ENCODE assay signal across 25 cellular contexts in genomic region chr11:85658180-85658579, GRCh38. TPM values are rescaled to one million over a fixed set of nuclear protein-coding genes. Genes with fewer than 3 reads are reported as not detected.
DNase-seq lines count a peak whose midpoint lies in the region; ATAC-seq and TF ChIP-seq lines count a peak whose summit lies in the region.
"Had no signal": no experiment of that assay in that cellular context is flagged by ENCODE, and none has a peak within 500 bp of the region (broad histone marks: within the 10 kb centered on the region; RNA-seq: fewer than 3 reads in every experiment).

No MANE protein-coding gene starts in this region.

- ATAC-seq in GM18907 (IDR thresholded peaks at IDR 0.05; ENCODE audit: unreplicated experiment): no peak
- ATAC-seq: A549, PC-3, Right ventricle myocardium inferior had no signal

- DNase-seq in activated naive CD8-positive, alpha-beta T cell treated with anti-CD3 and anti-CD28 coated beads for 36 hours: no peak
- DNase-seq in SK-N-MC (ENCODE audit: low read depth, low spot score): no peak
- peak; percentile 17 for DNase-seq in fibroblast of the aortic adventitia (ENCODE audit: low read depth)
- DNase-seq in trophoblast cell: no peak
- no peak for DNase-seq in KBM-7
- DNase-seq: AML-193; Caco-2; CD4-positive, alpha-beta T cell; GOT3; HCEC 1CT; KG1; NCI-H1048; NCI-H1436; NCI-H187; NCI-H2081 treated with DMSO at 0.1 percent for 48 hours; NCI-H524; NCI-H748 treated with DMSO at 0.1 percent for 48 hours; PC-3; SJCRH30 had no signal

- no peak overlapping the region for H2AK5ac ChIP-seq in trophoblast cell (ENCODE audit: low read length)

- H3K27ac ChIP-seq in SK-N-MC (no peak overlapping the region), trophoblast cell (ENCODE audit: low read depth, low read length) (no peak overlapping the region)
- H3K27ac ChIP-seq: A549; BLaER1 treated with 17β-estradiol and CSF1 and Interleukin-3, amounts not matched to agents 10 nM and 100 nM; SJCRH30 had no signal

- H3K36me3 Mint-ChIP-seq in activated naive CD8-positive, alpha-beta T cell: peaks cover 10% of the 10 kb centered on the region
- H3K36me3 Mint-ChIP-seq in activated naive CD8-positive, alpha-beta T cell treated with anti-CD3 and anti-CD28 coated beads for 36 hours: peaks cover 38% of the 10 kb centered on the region

- no peak overlapping the region for H3K18ac ChIP-seq in trophoblast cell (ENCODE audit: low read length)

- peaks cover 3% of the 10 kb centered on the region for H3K79me2 ChIP-seq in trophoblast cell (ENCODE audit: control insufficient read depth, insufficient read depth, low read length, poor library complexity)

- H3K9ac ChIP-seq in SK-N-MC (ENCODE audit: insufficient read length): peak overlapping the region; percentile 39
- H3K9ac ChIP-seq in trophoblast cell (ENCODE audit: low read length): no peak overlapping the region

- no peaks in the 10 kb centered on the region for H3K27me3 ChIP-seq in trophoblast cell (ENCODE audit: insufficient read depth, low read length)
- H3K27me3 ChIP-seq: BLaER1 treated with 17β-estradiol and CSF1 and Interleukin-3, amounts not matched to agents 10 nM and 100 nM; SJCRH30 had no signal

- H3K4ac ChIP-seq in trophoblast cell (ENCODE audit: low read depth, low read length): no peak overlapping the region

- H3K14ac ChIP-seq in trophoblast cell (ENCODE audit: low read length): no peak overlapping the region

- H3K27me3 Mint-ChIP-seq in activated naive CD8-positive, alpha-beta T cell: no peaks in the 10 kb centered on the region
- no peaks in the 10 kb centered on the region for H3K27me3 Mint-ChIP-seq in activated naive CD8-positive, alpha-beta T cell treated with anti-CD3 and anti-CD28 coated beads for 36 hours
- H3K27me3 Mint-ChIP-seq: CD4-positive, alpha-beta T cell had no signal

- H2BK5ac ChIP-seq in trophoblast cell (ENCODE audit: low read depth, low read length, poor library complexity): no peak overlapping the region

- H4K12ac ChIP-seq in trophoblast cell (ENCODE audit: low read depth, low read length): no peak overlapping the region

- no peak overlapping the region for H3K4me2 ChIP-seq in trophoblast cell (ENCODE audit: low read length)

- H4K91ac ChIP-seq in trophoblast cell (ENCODE audit: low read depth, low read length): no peak overlapping the region

- no peak overlapping the region for H2BK120ac ChIP-seq in trophoblast cell (ENCODE audit: insufficient read depth, low read length, poor library complexity)

- H3K4me1 ChIP-seq in trophoblast cell (ENCODE audit: control insufficient read depth in 1 of 2, insufficient read depth in 2 of 2, low read length in 2 of 2): no peaks in the 10 kb centered on the region

- in situ Hi-C loops in KBM-7 (cut with MboI; ENCODE audit: low pct_unique_long_range_greater_than_20kb, low sequenced_read_pairs): no loop called here

- H3K23ac ChIP-seq in trophoblast cell (ENCODE audit: low read length): no peak overlapping the region

- H3K9me3 ChIP-seq in SK-N-MC (ENCODE audit: low read depth, low read length): no peaks in the 10 kb centered on the region
- no peaks in the 10 kb centered on the region for H3K9me3 ChIP-seq in trophoblast cell (ENCODE audit: insufficient read depth, low read depth, low read length)
- H3K9me3 ChIP-seq: A549; BLaER1 treated with 17β-estradiol and CSF1 and Interleukin-3, amounts not matched to agents 10 nM and 100 nM; Caco-2; SJCRH30 had no signal

- H3K27ac Mint-ChIP-seq in activated naive CD8-positive, alpha-beta T cell: peak overlapping the region; percentile 30
- H3K27ac Mint-ChIP-seq in activated naive CD8-positive, alpha-beta T cell treated with anti-CD3 and anti-CD28 coated beads for 36 hours: no peak overlapping the region
- H3K27ac Mint-ChIP-seq: CD4-positive, alpha-beta T cell had no signal

- no peak overlapping the region for H4K8ac ChIP-seq in trophoblast cell (ENCODE audit: low read depth, low read length)

- H3K9me3 Mint-ChIP-seq in activated naive CD8-positive, alpha-beta T cell (ENCODE audit: low read depth): no peaks in the 10 kb centered on the region
- no peaks in the 10 kb centered on the region for H3K9me3 Mint-ChIP-seq in activated naive CD8-positive, alpha-beta T cell treated with anti-CD3 and anti-CD28 coated beads for 36 hours
- H3K9me3 Mint-ChIP-seq: CD4-positive, alpha-beta T cell had no signal

- H3K36me3 ChIP-seq in SK-N-MC (ENCODE audit: insufficient read depth, low read length): peaks cover 85% of the 10 kb centered on the region
- peaks cover 0 to 4% of the 10 kb centered on the region in 2 experiments for H3K36me3 ChIP-seq in trophoblast cell (ENCODE audit: control insufficient read depth in 1 of 2, insufficient read depth in 2 of 2, low read length in 2 of 2)

- H3K79me1 ChIP-seq in trophoblast cell (ENCODE audit: low read length): no peaks in the 10 kb centered on the region

- peaks cover 57% of the 10 kb centered on the region for H3K4me1 Mint-ChIP-seq in activated naive CD8-positive, alpha-beta T cell (ENCODE audit: low read depth)
- H3K4me1 Mint-ChIP-seq in activated naive CD8-positive, alpha-beta T cell treated with anti-CD3 and anti-CD28 coated beads for 36 hours: peaks cover 53% of the 10 kb centered on the region

- no peak overlapping the region for H2AFZ ChIP-seq in trophoblast cell (ENCODE audit: insufficient read depth, low read length, poor library complexity)

- no peak overlapping the region for H3K4me3 Mint-ChIP-seq in activated naive CD8-positive, alpha-beta T cell
- H3K4me3 Mint-ChIP-seq in activated naive CD8-positive, alpha-beta T cell treated with anti-CD3 and anti-CD28 coated beads for 36 hours: no peak overlapping the region
- H3K4me3 Mint-ChIP-seq: CD4-positive, alpha-beta T cell had no signal

- WGBS in trophoblast cell (ENCODE audit: extremely low coverage, insufficient coverage, insufficient read length): no CpG with 5 or more reads among the region's 1 CpG

- H2BK12ac ChIP-seq in trophoblast cell (ENCODE audit: low read length): no peak overlapping the region

- TF ChIP-seq CTCF in fibroblast of the aortic adventitia (IDR thresholded peaks at IDR 0.05; ENCODE audit: insufficient read depth, low read length): no peak

- no peak overlapping the region for H3K4me3 ChIP-seq in SK-N-MC
- H3K4me3 ChIP-seq in fibroblast of the aortic adventitia (ENCODE audit: low read depth, low read length): no peak overlapping the region
- H3K4me3 ChIP-seq in trophoblast cell (ENCODE audit: low read depth, low read length): no peak overlapping the region
- H3K4me3 ChIP-seq: A549; BLaER1 treated with 17β-estradiol and CSF1 and Interleukin-3, amounts not matched to agents 10 nM and 100 nM; SJCRH30 had no signal

RNA-seq across cellular contexts. Expression of gene CREBZF, which starts 6.7 kb away (rescaled TPM):
- 10 to 100 TPM; 38.1 to 38.4 TPM for total RNA-seq in activated naive CD8-positive, alpha-beta T cell treated with anti-CD3 and anti-CD28 coated beads for 36 hours
- total RNA-seq in fibroblast of the aortic adventitia (ENCODE audit: low replicate concordance): 33.1 and 50.9 TPM in 2 replicates
- polyA plus RNA-seq in trophoblast cell (2013): 21.7 and 22.7 TPM in 2 replicates

RNA-seq across cellular contexts. Expression of gene TMEM126A, which starts 10.4 kb away (rescaled TPM):
- 10 to 100 TPM; 53.7 to 55.9 TPM for total RNA-seq in activated naive CD8-positive, alpha-beta T cell treated with anti-CD3 and anti-CD28 coated beads for 36 hours
- 61.5 and 66.2 TPM in 2 replicates for total RNA-seq in fibroblast of the aortic adventitia (ENCODE audit: low replicate concordance)
- polyA plus RNA-seq in trophoblast cell (2013): 36.1 and 38.3 TPM in 2 replicates

RNA-seq across cellular contexts. Expression of gene CCDC89, which starts 27.8 kb away (rescaled TPM):
- total RNA-seq in activated naive CD8-positive, alpha-beta T cell treated with anti-CD3 and anti-CD28 coated beads for 36 hours: not detected
- total RNA-seq in fibroblast of the aortic adventitia (ENCODE audit: low replicate concordance): 4.2 and 7.9 TPM in 2 replicates
- polyA plus RNA-seq in trophoblast cell (2013): 0.04 and 0.06 TPM in 2 replicates
- total RNA-seq: CD4-positive, alpha-beta T cell; RPMI7951 had no signal

RNA-seq across cellular contexts. Expression of gene TMEM126B, which starts 29.8 kb away (rescaled TPM):
- total RNA-seq in activated naive CD8-positive, alpha-beta T cell treated with anti-CD3 and anti-CD28 coated beads for 36 hours: 10 to 100 TPM; 67.2 to 68.5 TPM
- total RNA-seq in fibroblast of the aortic adventitia (ENCODE audit: low replicate concordance): 89.9 and 112 TPM in 2 replicates
- 29.4 and 31.2 TPM in 2 replicates for polyA plus RNA-seq in trophoblast cell (2013)

RNA-seq across cellular contexts. Expression of gene DLG2, which starts 31.0 kb away (rescaled TPM):
- total RNA-seq in activated naive CD8-positive, alpha-beta T cell treated with anti-CD3 and anti-CD28 coated beads for 36 hours: 1 to 10 TPM; 1.7 to 1.9 TPM
- total RNA-seq in fibroblast of the aortic adventitia (ENCODE audit: low replicate concordance): 3.0 and 5.8 TPM in 2 replicates
- polyA plus RNA-seq in trophoblast cell (2013): 1.2 and 1.4 TPM in 2 replicates
